ENCODE assay signal across 8 cellular contexts in genomic region chr3:187679638-187680396, GRCh38. TPM values are rescaled to one million over a fixed set of nuclear protein-coding genes. Genes with fewer than 3 reads are reported as not detected.
A peak's percentile ranks its signal among the peaks of the same experiment; 100 is the strongest.
DNase-seq lines count a peak whose midpoint lies in the region; ATAC-seq and TF ChIP-seq lines count a peak whose summit lies in the region.

No MANE protein-coding gene starts in this region.

- DNase-seq in NCI-H524 treated with DMSO at 0.1 percent for 48 hours (lab: John Stamatoyannopoulos, UW) = peak; percentile 86
- peak; percentile 65 for DNase-seq in activated CD4-positive, alpha-beta T cell treated with anti-CD3 and anti-CD28 coated beads, Interleukin-2, amount 50 U/mL, for 1 hour
- DNase-seq in ecto neural progenitor cell (ENCODE audit: low spot score) = peak; percentile 88
- peak; percentile 71 to 81 for DNase-seq in lung microvascular endothelial cell (ENCODE audit: low read depth in 2 of 2)
- DNase-seq in stimulated activated CD8-positive, alpha-beta memory T cell treated with anti-CD3 and anti-CD28 coated beads, Interleukin-15, amount 100 ng/mL, for 1 hour (ENCODE audit: low read depth) = peak; percentile 51

- peak; percentile 80 for ATAC-seq in HG03175 (IDR thresholded peaks at IDR 0.05; ENCODE audit: unreplicated experiment)
- ATAC-seq in GM18870 (IDR thresholded peaks at IDR 0.05; ENCODE audit: unreplicated experiment) = no peak

- TF ChIP-seq CTCF in GM12873 (IDR thresholded peaks at IDR 0.05; ENCODE audit: insufficient read depth, low read depth, low read length, missing control alignments) = peak; percentile 94

RNA-seq across cellular contexts. Expression of gene SST, which starts 9.6 kb away (rescaled TPM):
- total RNA-seq in lung microvascular endothelial cell = not detected in 2 replicates

RNA-seq across cellular contexts. Expression of gene RTP2, which starts 22.5 kb away (rescaled TPM):
- not detected in 2 replicates for total RNA-seq in lung microvascular endothelial cell
